8 cellular contexts compared by ENCODE assay signal in genomic region chr1:7616076-7616833, GRCh38.
DNase-seq lines count a peak whose midpoint lies in the region; ATAC-seq and TF ChIP-seq lines count a peak whose summit lies in the region.

No MANE protein-coding gene starts in this region.

- peak overlapping the region in 3 of 4 donors; percentile 37 to 60 (median 59) for H3K27ac ChIP-seq in gastrocnemius medialis

- no peaks in the 10 kb centered on the region for H3K4me1 Mint-ChIP-seq in activated CD4-positive, alpha-beta T cell treated with anti-CD3 and anti-CD28 coated beads, Interleukin-2, amount 10 ng/mL, durations not matched to agents 24 days and 14 days

- peaks cover 9 to 10% of the 10 kb centered on the region in 2 donors for H3K4me1 ChIP-seq in gastrocnemius medialis

- peak; percentile 9 for DNase-seq in SIG-M5 treated with dmso at 0.1 percent for 504 hours (lab: John Stamatoyannopoulos, UW; ENCODE audit: unreplicated experiment)
- no peak for DNase-seq in SIG-M5 (lab: John Stamatoyannopoulos, UW)
- DNase-seq in activated CD4-positive, alpha-beta T cell treated with anti-CD3 and anti-CD28 coated beads, Interleukin-2, amount 10 ng/mL, durations not matched to agents 24 days and 14 days: peak; percentile 79
- DNase-seq in Right ventricle myocardium inferior (ENCODE audit: missing footprints): no peak
- peak in 1 of 2 donors; percentile 22 for DNase-seq in gastrocnemius medialis
- DNase-seq in SW 1271 (lab: John Stamatoyannopoulos, UW): no peak
- no peak for DNase-seq in NCI-H1092 treated with DMSO at 0.1 percent for 48 hours (lab: John Stamatoyannopoulos, UW)

- H3K9me3 Mint-ChIP-seq in activated CD4-positive, alpha-beta T cell treated with anti-CD3 and anti-CD28 coated beads, Interleukin-2, amount 10 ng/mL, durations not matched to agents 24 days and 14 days: no peaks in the 10 kb centered on the region

- no peaks in the 10 kb centered on the region for H3K36me3 ChIP-seq in gastrocnemius medialis

- ATAC-seq in Right ventricle myocardium inferior: peak; percentile 50
- ATAC-seq in gastrocnemius medialis: peak; percentile 40 to 45
- ATAC-seq in HG03039 (IDR thresholded peaks at IDR 0.05; ENCODE audit: unreplicated experiment): no peak

- intact Hi-C loops in activated CD4-positive, alpha-beta T cell treated with anti-CD3 and anti-CD28 coated beads, Interleukin-2, amount 10 ng/mL, durations not matched to agents 24 days and 14 days (cut with micrococcal nuclease): no loop called here
- intact Hi-C loops in Right ventricle myocardium inferior (cut with DNase I) (no loop called here), gastrocnemius medialis (cut with DNase I; ENCODE audit: low total_unique reads) (no loop called here)

- no peak overlapping the region for H3K4me3 Mint-ChIP-seq in activated CD4-positive, alpha-beta T cell treated with anti-CD3 and anti-CD28 coated beads, Interleukin-2, amount 10 ng/mL, durations not matched to agents 24 days and 14 days

- H3K27me3 ChIP-seq in gastrocnemius medialis: no peaks in the 10 kb centered on the region

- H3K27ac Mint-ChIP-seq in activated CD4-positive, alpha-beta T cell treated with anti-CD3 and anti-CD28 coated beads, Interleukin-2, amount 10 ng/mL, durations not matched to agents 24 days and 14 days: peak overlapping the region; percentile 26

- no peak for TF ChIP-seq CTCF in gastrocnemius medialis (IDR thresholded peaks at IDR 0.05 in 4 of 5, conservative IDR thresholded peaks at IDR 0.05 in 1 of 5)

- no peak for TF ChIP-seq POLR2A in gastrocnemius medialis (IDR thresholded peaks at IDR 0.05)

- in situ Hi-C loops in gastrocnemius medialis (cut with MboI; ENCODE audit: low sequenced_read_pairs in 4 of 4): no loop called here

- H3K4me3 ChIP-seq in gastrocnemius medialis: no peak overlapping the region

- H3K27me3 Mint-ChIP-seq in activated CD4-positive, alpha-beta T cell treated with anti-CD3 and anti-CD28 coated beads, Interleukin-2, amount 10 ng/mL, durations not matched to agents 24 days and 14 days: no peaks in the 10 kb centered on the region

- no peaks in the 10 kb centered on the region for H3K9me3 ChIP-seq in gastrocnemius medialis

- no peaks in the 10 kb centered on the region for H3K36me3 Mint-ChIP-seq in activated CD4-positive, alpha-beta T cell treated with anti-CD3 and anti-CD28 coated beads, Interleukin-2, amount 10 ng/mL, durations not matched to agents 24 days and 14 days (ENCODE audit: low read depth)

Comparison
In these comparisons a context has a peak if more than half of its experiments do, and no peak if none do; other contexts are left out.
1. DNase-seq: peak in SIG-M5 treated with dmso at 0.1 percent for 504 hours (single experiment) and activated CD4-positive, alpha-beta T cell treated with anti-CD3 and anti-CD28 coated beads, Interleukin-2, amount 10 ng/mL, durations not matched to agents 24 days and 14 days (single experiment); none in SIG-M5 (single experiment), Right ventricle myocardium inferior (single experiment), SW 1271 (0 of 2) and NCI-H1092 treated with DMSO at 0.1 percent for 48 hours (single experiment).